Comparison of ENCODE assay signal across 12 cellular contexts in genomic region chr4:143411527-143412480, GRCh38.
DNase-seq lines count a peak whose midpoint lies in the region; ATAC-seq and TF ChIP-seq lines count a peak whose summit lies in the region.
"Had no signal": no experiment of that assay in that cellular context is flagged by ENCODE, and none has a peak within 500 bp of the region (broad histone marks: within the 10 kb centered on the region; RNA-seq: fewer than 3 reads in every experiment).

No MANE protein-coding gene starts in this region.

- no peak overlapping the region for H3K27ac Mint-ChIP-seq in endothelial cell (ENCODE audit: unreplicated experiment)
- H3K27ac Mint-ChIP-seq: effector memory CD8-positive, alpha-beta T cell had no signal

- H3K4me3 ChIP-seq in tibial artery = peak overlapping the region in 1 of 2 donors; percentile 7

- H3K27me3 ChIP-seq in tibial artery = no peaks in the 10 kb centered on the region
- H3K27me3 ChIP-seq: neutrophil had no signal

- no peaks in the 10 kb centered on the region for H3K9me3 Mint-ChIP-seq in endothelial cell (ENCODE audit: unreplicated experiment)
- H3K9me3 Mint-ChIP-seq: effector memory CD8-positive, alpha-beta T cell had no signal

- intact Hi-C loops in tibial artery (cut with DNase I; ENCODE audit: low total_unique reads) = no loop called here

- H3K36me3 Mint-ChIP-seq in endothelial cell (ENCODE audit: low read depth, unreplicated experiment) = peaks cover 6% of the 10 kb centered on the region

- TF ChIP-seq CTCF in tibial artery (IDR thresholded peaks at IDR 0.05) = no peak
- TF ChIP-seq CTCF in endothelial cell (IDR thresholded peaks at IDR 0.05; ENCODE audit: unreplicated experiment) = no peak

- H3K4me1 Mint-ChIP-seq in endothelial cell (ENCODE audit: unreplicated experiment) = peaks cover 47% of the 10 kb centered on the region

- H3K36me3 ChIP-seq in tibial artery = peaks cover 6 to 12% (median 11%) of the 10 kb centered on the region in 3 donors

- peak overlapping the region; percentile 28 to 54 for H3K27ac ChIP-seq in tibial artery
- H3K27ac ChIP-seq: neutrophil had no signal

- DNase-seq in NCI-H1436 (lab: John Stamatoyannopoulos, UW) (peak; percentile 27), dermis blood vessel endothelial cell (peak; percentile 89), medulla oblongata (ENCODE audit: extremely low spot score) (peak; percentile 96), tibial artery (no peak), endothelial cell (ENCODE audit: low spot score) (no peak), NCI-H146 treated with DMSO at 0.1 percent for 48 hours (lab: John Stamatoyannopoulos, UW; ENCODE audit: unreplicated experiment) (no peak), AG08396 (ENCODE audit: low spot score) (no peak)
- DNase-seq: activated CD8-positive, alpha-beta memory T cell treated with anti-CD3 and anti-CD28 coated beads for 24 hours; effector memory CD8-positive, alpha-beta T cell; PC-3 had no signal

- H3K9me3 ChIP-seq in tibial artery = no peaks in the 10 kb centered on the region
- H3K9me3 ChIP-seq: neutrophil had no signal

- peaks cover 6% of the 10 kb centered on the region for H3K27me3 Mint-ChIP-seq in endothelial cell (ENCODE audit: unreplicated experiment)

- no peak overlapping the region for H3K4me3 Mint-ChIP-seq in endothelial cell (ENCODE audit: unreplicated experiment)
- H3K4me3 Mint-ChIP-seq: effector memory CD8-positive, alpha-beta T cell had no signal

- H3K4me1 ChIP-seq in tibial artery = peaks cover 0 to 61% (median 32%) of the 10 kb centered on the region in 4 donors

- no peak for ATAC-seq in GM21786 (IDR thresholded peaks at IDR 0.05; ENCODE audit: unreplicated experiment)
- ATAC-seq: effector memory CD8-positive, alpha-beta T cell; PC-3 had no signal

Comparison
In these comparisons a context has a peak if more than half of its experiments do, and no peak if none do; other contexts are left out.
1. DNase-seq: peak in NCI-H1436 (single experiment), dermis blood vessel endothelial cell (single experiment) and medulla oblongata (single experiment); none in tibial artery (0 of 2), endothelial cell (single experiment), NCI-H146 treated with DMSO at 0.1 percent for 48 hours (single experiment) and AG08396 (single experiment).